ENCODE assay signal across 10 cellular contexts in the genomic region with DNA sequence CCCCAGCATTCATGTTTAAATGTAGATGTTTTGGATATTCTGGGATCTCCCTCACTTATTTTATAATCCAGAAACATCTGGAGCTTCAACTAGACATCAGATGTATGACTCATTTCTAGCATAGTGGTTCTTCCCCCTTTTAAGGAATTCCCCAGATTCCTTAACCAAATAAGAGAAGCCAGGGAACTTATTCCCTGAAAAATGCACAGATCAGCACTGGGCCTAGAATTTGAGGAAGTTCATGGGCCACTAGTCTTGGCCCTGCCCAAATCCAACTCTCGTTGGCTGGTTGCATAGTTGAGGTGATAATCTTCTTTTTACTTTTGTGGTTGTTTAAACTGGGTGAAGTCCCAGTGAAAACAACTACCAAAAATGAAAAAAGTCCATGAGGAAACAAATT. TPM values are rescaled to one million over a fixed set of nuclear protein-coding genes. Genes with fewer than 3 reads are reported as not detected.
DNase-seq lines count a peak whose midpoint lies in the region; ATAC-seq and TF ChIP-seq lines count a peak whose summit lies in the region.
"Had no signal": no experiment of that assay in that cellular context is flagged by ENCODE, and none has a peak within 500 bp of the region (broad histone marks: within the 10 kb centered on the region; RNA-seq: fewer than 3 reads in every experiment).

No MANE protein-coding gene starts in this region.

- no peak overlapping the region for H3K23ac ChIP-seq in IMR-90 (ENCODE audit: low read depth, low read length)

- H3K4me1 ChIP-seq in IMR-90 (ENCODE audit: control insufficient read depth, insufficient read depth, low read length) (peaks cover 21% of the 10 kb centered on the region), endodermal cell (ENCODE audit: control insufficient read depth, insufficient read depth, low read length) (peaks cover 4% of the 10 kb centered on the region), neutrophil (ENCODE audit: control insufficient read depth in 1 of 2, insufficient read depth in 1 of 2, low read depth in 1 of 2, low read length in 1 of 2) (peaks cover 19 to 22% of the 10 kb centered on the region in 2 experiments)

- peak overlapping the region; percentile 64 to 68 for H4K8ac ChIP-seq in IMR-90 (ENCODE audit: low read depth in 2 of 2, low read length in 2 of 2)

- peak overlapping the region; percentile 48; the same call in 1 of the 2 replicates for H4K5ac ChIP-seq in IMR-90 (ENCODE audit: low read depth, low read length)

- TF ChIP-seq CTCF in IMR-90 (conservative IDR thresholded peaks at IDR 0.05; ENCODE audit: low read depth, low read length) (no peak), endodermal cell (conservative IDR thresholded peaks at IDR 0.05) (no peak), neutrophil (IDR thresholded peaks at IDR 0.05) (no peak)

- peaks cover 15% of the 10 kb centered on the region for H3K4me1 Mint-ChIP-seq in endodermal cell

- intact Hi-C loops in IMR-90 (cut with micrococcal nuclease) = no loop called here

- H2AK5ac ChIP-seq in IMR-90 (ENCODE audit: low read depth, low read length) = peak overlapping the region; percentile 73

- H3K9me3 ChIP-seq in IMR-90 (ENCODE audit: control insufficient read depth, insufficient read depth, low read length) (no peaks in the 10 kb centered on the region), endodermal cell (ENCODE audit: control insufficient read depth, low read length) (no peaks in the 10 kb centered on the region), neutrophil (no peaks in the 10 kb centered on the region)

- no peak overlapping the region for H3K9ac ChIP-seq in IMR-90 (ENCODE audit: low read depth, low read length)
- H3K9ac ChIP-seq in endodermal cell (ENCODE audit: extremely low read depth, low read length, poor library complexity, severe bottlenecking) = no peak overlapping the region

- no peak overlapping the region for H2AK9ac ChIP-seq in IMR-90 (replicated peaks; ENCODE audit: low read depth, low read length, poor library complexity)

- H4K20me1 ChIP-seq in IMR-90 (ENCODE audit: insufficient read depth, low read length) = no peaks in the 10 kb centered on the region

- POLR2A ChIA-PET in IMR-90 (lab: Charles Lee; ENCODE audit: unreplicated experiment) = no interaction called here

- peak; percentile 54 for ATAC-seq in IMR-90 (ENCODE audit: low read depth)

- dilution Hi-C loops in IMR-90 (cut with HindIII; ENCODE audit: low sequenced_read_pairs, unreplicated experiment) = no loop called here

- no peaks in the 10 kb centered on the region for H3K27me3 Mint-ChIP-seq in endodermal cell (ENCODE audit: insufficient read depth)

- H3K36me3 ChIP-seq in IMR-90 (ENCODE audit: control insufficient read depth, insufficient read depth, low read length) (0 out of 2 replicates have a peak, but pooled peaks cover 2% of the 10 kb centered on the region), endodermal cell (ENCODE audit: control insufficient read depth, insufficient read depth, low read length) (peaks cover 11% of the 10 kb centered on the region), neutrophil (no peaks in the 10 kb centered on the region)

- H2BK20ac ChIP-seq in IMR-90 (ENCODE audit: low read depth, low read length) = peak overlapping the region; percentile 30

- H3K4me3 Mint-ChIP-seq in endodermal cell = no peak overlapping the region

- H3K27ac Mint-ChIP-seq in endodermal cell = peak overlapping the region; percentile 48

- no CpG with 5 or more reads among the region's 1 CpG for WGBS in IMR-90 (ENCODE audit: extremely low coverage in 2 of 2, insufficient read length in 1 of 2), 2 experiments
- 89% methylated on average over 1 of the region's 1 CpG; no CpG with 5 or more reads in 1 of the 2 experiments for WGBS in endodermal cell (ENCODE audit: insufficient coverage in 1 of 2, insufficient read length in 1 of 2), 2 experiments

- CTCF ChIA-PET in IMR-90 (lab: Yijun Ruan, JAX) = interaction anchor here (1.8 kb wide), 1 partner anchor 16 kb away, joined by 6 read pairs; no protein-coding TSS in a partner anchor

- no peak for TF ChIP-seq POLR2A in IMR-90 (IDR thresholded peaks at IDR 0.05; ENCODE audit: low read depth, low read length)

- peak overlapping the region; percentile 18; the same call in 1 of the 2 replicates for H3K14ac ChIP-seq in IMR-90 (replicated peaks; ENCODE audit: low read depth, low read length)

- no peak overlapping the region for H3K4me2 ChIP-seq in IMR-90 (ENCODE audit: low read depth, low read length)

- H3K9me3 Mint-ChIP-seq in endodermal cell = no peaks in the 10 kb centered on the region

- in situ Hi-C loops in Caki2 (cut with HindIII; ENCODE audit: low pct_unique_long_range_greater_than_20kb, low sequenced_read_pairs) = no loop called here
- in situ Hi-C loops in IMR-90 (cut with MboI; ENCODE audit: low sequenced_read_pairs) = loop anchor here (25.0 kb wide), 1 partner anchor 1550 kb away; a partner anchor contains a TSS

- peak overlapping the region; percentile 33 for H2BK120ac ChIP-seq in IMR-90 (ENCODE audit: low read depth, low read length)

- H3K79me1 ChIP-seq in IMR-90 (ENCODE audit: low read depth in 1 of 2, low read length in 2 of 2) = peaks cover 8 to 18% of the 10 kb centered on the region in 2 experiments

- peak overlapping the region; percentile 51 for H3K4ac ChIP-seq in IMR-90 (ENCODE audit: low read depth, low read length)

- peak overlapping the region; percentile 62 for H4K91ac ChIP-seq in IMR-90 (ENCODE audit: insufficient read depth, low read depth, low read length)

- 0 out of 2 replicates have a peak overlapping the region, but pooled peaks have one; percentile 7 for H3K56ac ChIP-seq in IMR-90 (ENCODE audit: extremely low read depth, insufficient read depth, low read length)

- BruUV-seq in IMR-90 (replicated peaks; lab: Mats Ljungman, UMichigan) = no TSS peak

- H3K9me1 ChIP-seq in IMR-90 (ENCODE audit: insufficient read depth, low read length) = peaks cover 24% of the 10 kb centered on the region

- H3K4me3 ChIP-seq in IMR-90 (ENCODE audit: insufficient read depth, low read depth, low read length) (no peak overlapping the region), endodermal cell (ENCODE audit: low read length) (no peak overlapping the region), neutrophil (ENCODE audit: low read depth in 1 of 2, low read length in 1 of 2) (no peak overlapping the region)

- H2BK15ac ChIP-seq in IMR-90 (ENCODE audit: low read depth, low read length) = peak overlapping the region; percentile 30; the same call in 1 of the 3 replicates

- H3K27me3 ChIP-seq in IMR-90 (ENCODE audit: control insufficient read depth, insufficient read depth, low read length) (no peaks in the 10 kb centered on the region), endodermal cell (ENCODE audit: control insufficient read depth, insufficient read depth, low read length, poor library complexity, severe bottlenecking) (no peaks in the 10 kb centered on the region), neutrophil (no peaks in the 10 kb centered on the region)

- peak overlapping the region; percentile 82 for H2BK5ac ChIP-seq in IMR-90 (ENCODE audit: low read depth, low read length, poor library complexity, severe bottlenecking)

- H2AFZ ChIP-seq in IMR-90 (replicated peaks; ENCODE audit: low read length, poor library complexity) = no peak overlapping the region

- H3K27ac ChIP-seq in IMR-90 (ENCODE audit: insufficient read depth, low read length) (peak overlapping the region; percentile 70), endodermal cell (ENCODE audit: low read depth, low read length) (no peak overlapping the region), neutrophil (peak overlapping the region; percentile 63)

- H3K18ac ChIP-seq in IMR-90 (ENCODE audit: low read depth, low read length) = peak overlapping the region; percentile 94

- no peak for TF ChIP-seq RAD21 in IMR-90 (IDR thresholded peaks at IDR 0.05; ENCODE audit: low read length)

- DNase-seq in Caki2 (ENCODE audit: low read depth) (peak; percentile 91), IMR-90 (peak; percentile 91), endodermal cell (no peak), DMS153 treated with DMSO at 0.1 percent for 48 hours (lab: John Stamatoyannopoulos, UW; ENCODE audit: unreplicated experiment) (no peak), RKO (ENCODE audit: low spot score) (no peak), anterior cingulate cortex (lab: John Stamatoyannopoulos, UW) (no peak)
- no peak for DNase-seq in NK-92 treated with Interleukin-12 subunit alpha and Interleukin-12 subunit beta, amount 100 ng/mL, for 24 hours (lab: John Stamatoyannopoulos, UW)
- DNase-seq: activated naive CD4-positive, alpha-beta T cell had no signal

- H3K36me3 Mint-ChIP-seq in endodermal cell (ENCODE audit: low read depth) = peaks cover 23% of the 10 kb centered on the region

TF ChIP-seq in IMR-90, 13 proteins besides CTCF, POLR2A, EP300 and RAD21:
- no peak for TF ChIP-seq NFE2L2 (IDR thresholded peaks at IDR 0.05; ENCODE audit: low read depth, low read length)
- no peak for TF ChIP-seq CEBPB (IDR thresholded peaks at IDR 0.05; ENCODE audit: low read depth, low read length)
- TF ChIP-seq RFX5 (IDR thresholded peaks at IDR 0.05; ENCODE audit: low read depth, low read length) = no peak
- peak; percentile 90 for TF ChIP-seq FOS (IDR thresholded peaks at IDR 0.05; ENCODE audit: low read depth, low read length)
- TF ChIP-seq MAZ (IDR thresholded peaks at IDR 0.05; ENCODE audit: borderline replicate concordance, low read depth, low read length) = no peak
- no peak for TF ChIP-seq CHD1 (IDR thresholded peaks at IDR 0.05; ENCODE audit: low read depth, low read length)
- TF ChIP-seq RCOR1 (IDR thresholded peaks at IDR 0.05; ENCODE audit: insufficient replicate concordance, low read length) = no peak
- no peak for TF ChIP-seq MXI1 (IDR thresholded peaks at IDR 0.05; ENCODE audit: borderline replicate concordance, low read depth, low read length)

RNA-seq across cellular contexts. Expression of a gene that starts 20.4 kb away (rescaled TPM):
- total RNA-seq in Caki2 (2014; rRNA removed; shearing (Covaris generic); ENCODE audit: low replicate concordance) = not detected in 2 replicates
- total RNA-seq in IMR-90 (2012; rRNA removed) (0.90 and 1.9 TPM in 2 replicates), endodermal cell (under 1 TPM; 0.58 to 0.95 TPM)
- 2.6 and 3.0 TPM in 2 replicates for polyA plus RNA-seq in IMR-90 (2012; rRNA removed)
- 1.9 and 11.6 TPM in 2 replicates for polyA plus RNA-seq in IMR-90 (2012; cell fraction: cytosol; rRNA removed)
- 3.8 and 4.0 TPM in 2 replicates for polyA plus RNA-seq in IMR-90 (2012; cell fraction: nucleus; rRNA removed; ENCODE audit: low replicate concordance)
- polyA plus RNA-seq in endodermal cell (2013, experiment 1 of 2) = 1.1 TPM
- polyA plus RNA-seq in endodermal cell (2013, experiment 2 of 2) = 1.6 TPM
- total RNA-seq: G401 had no signal

RNA-seq across cellular contexts. Expression of a gene that starts 39.4 kb away (rescaled TPM):
- 44.8 and 73.9 TPM in 2 replicates for total RNA-seq in Caki2 (2014; rRNA removed; shearing (Covaris generic); ENCODE audit: low replicate concordance)
- 83.0 and 93.6 TPM in 2 replicates for total RNA-seq in IMR-90 (2012; rRNA removed)
- polyA plus RNA-seq in IMR-90 (2012; rRNA removed) = 134 and 155 TPM in 2 replicates
- 39.5 and 71.9 TPM in 2 replicates for polyA plus RNA-seq in IMR-90 (2012; cell fraction: cytosol; rRNA removed)
- 16.2 and 67.7 TPM in 2 replicates for polyA plus RNA-seq in IMR-90 (2012; cell fraction: nucleus; rRNA removed; ENCODE audit: low replicate concordance)
- 1 to 10 TPM; 8.8 to 10.0 TPM for total RNA-seq in endodermal cell
- 8.5 TPM for polyA plus RNA-seq in endodermal cell (2013, experiment 1 of 2)
- 8.9 TPM for polyA plus RNA-seq in endodermal cell (2013, experiment 2 of 2)
- total RNA-seq: G401 had no signal

Comparison
In these comparisons a context has a peak if more than half of its experiments do, and no peak if none do; other contexts are left out.
1. DNase-seq: peak in Caki2 (single experiment) and IMR-90 (single experiment); none in endodermal cell (single experiment), DMS153 treated with DMSO at 0.1 percent for 48 hours (single experiment), RKO (single experiment), NK-92 treated with Interleukin-12 subunit alpha and Interleukin-12 subunit beta, amount 100 ng/mL, for 24 hours (single experiment) and anterior cingulate cortex (0 of 58).